Comparison of ENCODE assay signal across 31 cellular contexts in genomic region chr3:129978123-129978522, GRCh38. TPM values are rescaled to one million over a fixed set of nuclear protein-coding genes. Genes with fewer than 3 reads are reported as not detected.
"Had no signal": no experiment of that assay in that cellular context is flagged by ENCODE, and none has a peak within 500 bp of the region (broad histone marks: within the 10 kb centered on the region; RNA-seq: fewer than 3 reads in every experiment).

No MANE protein-coding gene starts in this region.

- H3K4me3 Mint-ChIP-seq: natural killer cell treated with Interleukin-12 subunit alpha and Interleukin-12 subunit beta and Interleukin-15 and Interleukin-18, amount 100 ng/mL, for 72 hours; nephron progenitor cell; neural crest cell; stimulated activated effector memory CD8-positive, alpha-beta T cell treated with anti-CD3 and anti-CD28 coated beads, Interleukin-12 subunit alpha, Interleukin-12 subunit beta, amount 100 ng/mL, for 72 hours; stimulated activated naive B cell treated with anti-CD40 and anti-IgM and Interleukin-4, amounts not matched to agents 10 μg/mL and 1 μg/mL and 100 μg/mL, for 72 hours; stimulated activated naive CD8-positive, alpha-beta T cell treated with anti-CD3 and anti-CD28 coated beads, Interleukin-15, Interleukin-2, amounts not matched to agents 100 ng/mL and 50 ng/mL, for 24 hours had no signal

- H3K36me3 ChIP-seq: ovary, right lobe of liver, sigmoid colon, stomach, thoracic aorta, thyroid gland, tibial nerve, upper lobe of left lung, vagina had no signal

- H3K4me1 ChIP-seq: parathyroid adenoma had no signal

- DNase-seq: naive thymus-derived CD8-positive, alpha-beta T cell; nephron progenitor cell; occipital lobe; ovary; posterior cingulate gyrus; psoas muscle; sigmoid colon; small intestine; stimulated activated CD4-positive, alpha-beta T cell treated with anti-CD3 and anti-CD28 coated beads, Interleukin-15, amount 100 ng/mL, for 24 hours; stimulated activated CD4-positive, alpha-beta T cell treated with anti-CD3 and anti-CD28 coated beads, Interleukin-2, amount 100 ng/mL, for 24 hours; stimulated activated CD4-positive, alpha-beta T cell treated with anti-CD3 and anti-CD28 coated beads, Interleukin-2, amount 100 ng/mL, for 48 hours; stimulated activated CD4-positive, alpha-beta T cell treated with anti-CD3 and anti-CD28 coated beads, Interleukin-4, amount 100 ng/mL, for 24 hours; stimulated activated naive B cell treated with anti-CD40 and anti-IgM and Interleukin-4, amounts not matched to agents 10 μg/mL and 1 μg/mL and 100 μg/mL, for 72 hours; stimulated activated naive CD4-positive, alpha-beta T cell treated with Interleukin-2 at 50 U/mL for 16 hours; stomach; thyroid gland; trophoblast cell; upper lobe of left lung had no signal

- H3K79me2 ChIP-seq: parathyroid adenoma had no signal

- H3K27ac Mint-ChIP-seq: natural killer cell treated with Interleukin-12 subunit alpha and Interleukin-12 subunit beta and Interleukin-15 and Interleukin-18, amount 100 ng/mL, for 72 hours; nephron progenitor cell; progenitor cell of endocrine pancreas; stimulated activated effector memory CD8-positive, alpha-beta T cell treated with anti-CD3 and anti-CD28 coated beads, Interleukin-12 subunit alpha, Interleukin-12 subunit beta, amount 100 ng/mL, for 72 hours; stimulated activated naive B cell treated with anti-CD40 and anti-IgM and Interleukin-4, amounts not matched to agents 10 μg/mL and 1 μg/mL and 100 μg/mL, for 72 hours; stimulated activated naive CD8-positive, alpha-beta T cell treated with anti-CD3 and anti-CD28 coated beads, Interleukin-15, Interleukin-2, amounts not matched to agents 100 ng/mL and 50 ng/mL, for 24 hours had no signal

- H3K4me3 ChIP-seq: ovary, psoas muscle, right lobe of liver, sigmoid colon, stomach, thoracic aorta, thyroid gland, tibial nerve, upper lobe of left lung, vagina had no signal

- H3K9me3 ChIP-seq: ovary, psoas muscle, right lobe of liver, sigmoid colon, stomach, thoracic aorta, thyroid gland, tibial nerve, upper lobe of left lung, vagina had no signal

- H3K27ac ChIP-seq: ovary, parathyroid adenoma, psoas muscle, right lobe of liver, sigmoid colon, stomach, thoracic aorta, thyroid gland, tibial nerve, upper lobe of left lung, vagina had no signal

- ATAC-seq: naive thymus-derived CD8-positive, alpha-beta T cell; psoas muscle; right lobe of liver; stimulated activated effector memory CD8-positive, alpha-beta T cell treated with anti-CD3 and anti-CD28 coated beads, Interleukin-12 subunit alpha, Interleukin-12 subunit beta, amount 100 ng/mL, for 72 hours; stimulated activated naive B cell treated with anti-CD40 and anti-IgM and Interleukin-4, amounts not matched to agents 10 μg/mL and 1 μg/mL and 100 μg/mL, for 72 hours had no signal

- H3K36me3 Mint-ChIP-seq: naive thymus-derived CD8-positive, alpha-beta T cell; natural killer cell treated with Interleukin-12 subunit alpha and Interleukin-12 subunit beta and Interleukin-15 and Interleukin-18, amount 100 ng/mL, for 72 hours; stimulated activated effector memory CD8-positive, alpha-beta T cell treated with anti-CD3 and anti-CD28 coated beads, Interleukin-12 subunit alpha, Interleukin-12 subunit beta, amount 100 ng/mL, for 72 hours; stimulated activated naive B cell treated with anti-CD40 and anti-IgM and Interleukin-4, amounts not matched to agents 10 μg/mL and 1 μg/mL and 100 μg/mL, for 72 hours had no signal

- H2AFZ ChIP-seq: parathyroid adenoma had no signal

- H3K9ac ChIP-seq: parathyroid adenoma had no signal

- H3K9me3 Mint-ChIP-seq: natural killer cell treated with Interleukin-12 subunit alpha and Interleukin-12 subunit beta and Interleukin-15 and Interleukin-18, amount 100 ng/mL, for 72 hours; nephron progenitor cell; neural crest cell; stimulated activated effector memory CD8-positive, alpha-beta T cell treated with anti-CD3 and anti-CD28 coated beads, Interleukin-12 subunit alpha, Interleukin-12 subunit beta, amount 100 ng/mL, for 72 hours; stimulated activated naive B cell treated with anti-CD40 and anti-IgM and Interleukin-4, amounts not matched to agents 10 μg/mL and 1 μg/mL and 100 μg/mL, for 72 hours; stimulated activated naive CD8-positive, alpha-beta T cell treated with anti-CD3 and anti-CD28 coated beads, Interleukin-15, Interleukin-2, amounts not matched to agents 100 ng/mL and 50 ng/mL, for 24 hours had no signal

- H3K27me3 ChIP-seq: ovary, vagina had no signal

RNA-seq across cellular contexts. Expression of gene TRH, which starts 3.6 kb away (rescaled TPM):
- total RNA-seq: naive thymus-derived CD8-positive, alpha-beta T cell; natural killer cell treated with Interleukin-12 subunit alpha and Interleukin-12 subunit beta and Interleukin-15 and Interleukin-18, amount 100 ng/mL, for 72 hours; psoas muscle; renal cortical epithelial cell; right lobe of liver; sigmoid colon; subcutaneous adipose tissue; thoracic aorta; tibial nerve; ureter had no signal
- polyA plus RNA-seq: naive thymus-derived CD8-positive, alpha-beta T cell; psoas muscle; stomach had no signal
